Comparison of ENCODE assay signal across 30 cellular contexts in genomic region chr4:90733211-90733610, GRCh38.
"Had no signal": no experiment of that assay in that cellular context is flagged by ENCODE, and none has a peak within 500 bp of the region (broad histone marks: within the 10 kb centered on the region; RNA-seq: fewer than 3 reads in every experiment).

No MANE protein-coding gene starts in this region.

- H3K4me3 ChIP-seq: colonic mucosa, coronary artery, dorsolateral prefrontal cortex, esophagus muscularis mucosa, esophagus squamous epithelium, gastrocnemius medialis, gastroesophageal sphincter, heart left ventricle, heart right ventricle, hepatocyte had no signal

- H3K9me3 ChIP-seq: colonic mucosa, esophagus muscularis mucosa, esophagus squamous epithelium, gastrocnemius medialis, gastroesophageal sphincter, heart left ventricle had no signal

- H3K9me3 Mint-ChIP-seq: endodermal cell had no signal

- H3K4me2 ChIP-seq: hepatocyte had no signal

- FAIRE-seq: colon, endometrium, endothelial cell of umbilical vein, frontal cortex had no signal

- H3K4me1 ChIP-seq: colonic mucosa, esophagus muscularis mucosa, esophagus squamous epithelium, gastrocnemius medialis, gastroesophageal sphincter, heart left ventricle, heart right ventricle had no signal

- H3K4me3 Mint-ChIP-seq: dendritic cell treated with granulocyte-macrophage colony-stimulating factor and Interleukin-4, amounts not matched to agents 40 ng/mL and 50 ng/mL, for 4 days; effector memory CD8-positive, alpha-beta T cell; endodermal cell had no signal

- H2AFZ ChIP-seq: hepatocyte had no signal

- H3K27ac ChIP-seq: colonic mucosa, coronary artery, dorsolateral prefrontal cortex, epithelial cell of prostate, esophagus muscularis mucosa, esophagus squamous epithelium, foreskin keratinocyte, gastrocnemius medialis, gastroesophageal sphincter, heart left ventricle, heart right ventricle, hepatocyte had no signal

- DNase-seq: colonic mucosa; cortex of kidney; dermis blood vessel endothelial cell; dorsolateral prefrontal cortex; effector CD4-positive, alpha-beta T cell; effector CD8-positive, alpha-beta T cell; effector memory CD4-positive, alpha-beta T cell; effector memory CD8-positive, alpha-beta T cell; endodermal cell; erythroblast; esophagus squamous epithelium; foreskin fibroblast; foreskin keratinocyte; foreskin melanocyte; gastrocnemius medialis; glutamatergic neuron; head of caudate nucleus; heart left ventricle; heart right ventricle had no signal

- H3K36me3 ChIP-seq: colonic mucosa, esophagus muscularis mucosa, esophagus squamous epithelium, gastrocnemius medialis, gastroesophageal sphincter, heart left ventricle, heart right ventricle had no signal

- H3K27ac Mint-ChIP-seq: dendritic cell treated with granulocyte-macrophage colony-stimulating factor and Interleukin-4, amounts not matched to agents 40 ng/mL and 50 ng/mL, for 4 days; effector memory CD8-positive, alpha-beta T cell; endodermal cell had no signal

- ATAC-seq: effector memory CD8-positive, alpha-beta T cell; esophagus mucosa; foreskin keratinocyte; gastrocnemius medialis; gastroesophageal sphincter; heart left ventricle; heart right ventricle had no signal

- H3K79me2 ChIP-seq: hepatocyte had no signal

- H3K27me3 Mint-ChIP-seq: dendritic cell treated with granulocyte-macrophage colony-stimulating factor and Interleukin-4, amounts not matched to agents 40 ng/mL and 50 ng/mL, for 4 days; effector memory CD8-positive, alpha-beta T cell had no signal

- H3K27me3 ChIP-seq: colonic mucosa, dorsolateral prefrontal cortex, esophagus muscularis mucosa, esophagus squamous epithelium, foreskin keratinocyte, gastrocnemius medialis, gastroesophageal sphincter, heart left ventricle, heart right ventricle, hepatocyte had no signal
